30 cellular contexts compared by ENCODE assay signal in genomic region chr13:59461411-59461810, GRCh38.
DNase-seq lines count a peak whose midpoint lies in the region; ATAC-seq and TF ChIP-seq lines count a peak whose summit lies in the region.
"Had no signal": no experiment of that assay in that cellular context is flagged by ENCODE, and none has a peak within 500 bp of the region (broad histone marks: within the 10 kb centered on the region; RNA-seq: fewer than 3 reads in every experiment).

No MANE protein-coding gene starts in this region.

- TF ChIP-seq CTCF in GM23338 (conservative IDR thresholded peaks at IDR 0.05; ENCODE audit: low read depth in 2 of 2) (no peak), endothelial cell (IDR thresholded peaks at IDR 0.05; ENCODE audit: unreplicated experiment) (no peak)

- no peak overlapping the region for H3K4me3 Mint-ChIP-seq in GM23338
- H3K4me3 Mint-ChIP-seq in endothelial cell (ENCODE audit: unreplicated experiment): peak overlapping the region; percentile 32
- H3K4me3 Mint-ChIP-seq in activated CD4-positive, alpha-beta memory T cell treated with anti-CD3 and anti-CD28 coated beads, Interleukin-2, amount 10 ng/mL, durations not matched to agents 7 days and 5 days: no peak overlapping the region
- H3K4me3 Mint-ChIP-seq: activated CD4-positive, alpha-beta memory T cell treated with anti-CD3 and anti-CD28 coated beads for 36 hours; activated T-helper 1 cell treated with anti-CD3 and anti-CD28 coated beads, Interleukin-12 subunit alpha, Interleukin-12 subunit beta, Interleukin-2, Interleukin-4 antibody, amounts not matched to agents 30 ng/mL and 10 ng/mL and 1 ng/mL, durations not matched to agents 14 hours and 24 hours and 36 hours; dendritic cell treated with granulocyte-macrophage colony-stimulating factor and Interleukin-4, amounts not matched to agents 40 ng/mL and 50 ng/mL, for 4 days; naive B cell; T-helper 1 cell treated with Interleukin-12 subunit alpha and Interleukin-12 subunit beta and Interleukin-4 antibody, amounts not matched to agents 30 μg/mL and 1 μg/mL, for 36 hours had no signal

- no peaks in the 10 kb centered on the region; the same call in 1 of the 2 replicates for H3F3A ChIP-seq in GM23338 (replicated peaks; ENCODE audit: low read depth)

- H3K9me3 Mint-ChIP-seq in GM23338 (no peaks in the 10 kb centered on the region), endothelial cell (ENCODE audit: unreplicated experiment) (no peaks in the 10 kb centered on the region)
- H3K9me3 Mint-ChIP-seq in activated CD4-positive, alpha-beta memory T cell treated with anti-CD3 and anti-CD28 coated beads, Interleukin-2, amount 10 ng/mL, durations not matched to agents 7 days and 5 days: no peaks in the 10 kb centered on the region
- H3K9me3 Mint-ChIP-seq: activated CD4-positive, alpha-beta memory T cell treated with anti-CD3 and anti-CD28 coated beads for 36 hours; activated T-helper 1 cell treated with anti-CD3 and anti-CD28 coated beads, Interleukin-12 subunit alpha, Interleukin-12 subunit beta, Interleukin-2, Interleukin-4 antibody, amounts not matched to agents 30 ng/mL and 10 ng/mL and 1 ng/mL, durations not matched to agents 14 hours and 24 hours and 36 hours; dendritic cell treated with granulocyte-macrophage colony-stimulating factor and Interleukin-4, amounts not matched to agents 40 ng/mL and 50 ng/mL, for 4 days; T-helper 1 cell treated with Interleukin-12 subunit alpha and Interleukin-12 subunit beta and Interleukin-4 antibody, amounts not matched to agents 30 μg/mL and 1 μg/mL, for 36 hours had no signal

- CTCF ChIA-PET in activated CD4-positive, alpha-beta memory T cell treated with anti-CD3 and anti-CD28 coated beads, Interleukin-2, amount 10 ng/mL, durations not matched to agents 7 days and 5 days (lab: Charles Lee): no interaction called here

- no peak overlapping the region for H3K27ac ChIP-seq in GM23338 (ENCODE audit: low read depth)
- H3K27ac ChIP-seq: BLaER1 treated with 17β-estradiol and CSF1 and Interleukin-3, amounts not matched to agents 10 nM and 100 nM; body of pancreas; stomach; vagina had no signal

- H3K36me3 Mint-ChIP-seq in GM23338 (ENCODE audit: low read depth): no peaks in the 10 kb centered on the region
- peaks cover 6% of the 10 kb centered on the region for H3K36me3 Mint-ChIP-seq in endothelial cell (ENCODE audit: low read depth, unreplicated experiment)
- no peaks in the 10 kb centered on the region for H3K36me3 Mint-ChIP-seq in activated CD4-positive, alpha-beta memory T cell treated with anti-CD3 and anti-CD28 coated beads, Interleukin-2, amount 10 ng/mL, durations not matched to agents 7 days and 5 days (ENCODE audit: low read depth)
- H3K36me3 Mint-ChIP-seq: activated CD4-positive, alpha-beta memory T cell treated with anti-CD3 and anti-CD28 coated beads for 36 hours; naive B cell had no signal

- H4K20me1 ChIP-seq in GM23338 (replicated peaks; ENCODE audit: insufficient read depth): no peaks in the 10 kb centered on the region
- H4K20me1 ChIP-seq: BLaER1 treated with 17β-estradiol and CSF1 and Interleukin-3, amounts not matched to agents 10 nM and 100 nM had no signal

- H3K79me2 ChIP-seq in GM23338 (replicated peaks; ENCODE audit: insufficient read depth): no peaks in the 10 kb centered on the region

- no peaks in the 10 kb centered on the region for H3K27me3 ChIP-seq in GM23338 (ENCODE audit: insufficient read depth)
- H3K27me3 ChIP-seq: BLaER1 treated with 17β-estradiol and CSF1 and Interleukin-3, amounts not matched to agents 10 nM and 100 nM; body of pancreas; stomach; vagina had no signal

- no peaks in the 10 kb centered on the region for H3K27me3 Mint-ChIP-seq in GM23338 (ENCODE audit: insufficient read depth, low read depth, poor library complexity)
- H3K27me3 Mint-ChIP-seq in endothelial cell (ENCODE audit: unreplicated experiment): peaks cover 9% of the 10 kb centered on the region
- peaks cover 2% of the 10 kb centered on the region for H3K27me3 Mint-ChIP-seq in activated CD4-positive, alpha-beta memory T cell treated with anti-CD3 and anti-CD28 coated beads, Interleukin-2, amount 10 ng/mL, durations not matched to agents 7 days and 5 days

- H3K36me3 ChIP-seq in GM23338 (ENCODE audit: insufficient read depth): no peaks in the 10 kb centered on the region
- H3K36me3 ChIP-seq: BLaER1 treated with 17β-estradiol and CSF1 and Interleukin-3, amounts not matched to agents 10 nM and 100 nM; stomach; vagina had no signal

- H3K27ac Mint-ChIP-seq in GM23338 (no peak overlapping the region), endothelial cell (ENCODE audit: unreplicated experiment) (peak overlapping the region; percentile 98)
- H3K27ac Mint-ChIP-seq in activated CD4-positive, alpha-beta memory T cell treated with anti-CD3 and anti-CD28 coated beads, Interleukin-2, amount 10 ng/mL, durations not matched to agents 7 days and 5 days: no peak overlapping the region
- H3K27ac Mint-ChIP-seq: activated CD4-positive, alpha-beta memory T cell treated with anti-CD3 and anti-CD28 coated beads for 36 hours; activated T-helper 1 cell treated with anti-CD3 and anti-CD28 coated beads, Interleukin-12 subunit alpha, Interleukin-12 subunit beta, Interleukin-2, Interleukin-4 antibody, amounts not matched to agents 30 ng/mL and 10 ng/mL and 1 ng/mL, durations not matched to agents 14 hours and 24 hours and 36 hours; dendritic cell treated with granulocyte-macrophage colony-stimulating factor and Interleukin-4, amounts not matched to agents 40 ng/mL and 50 ng/mL, for 4 days; naive B cell; T-helper 1 cell treated with Interleukin-12 subunit alpha and Interleukin-12 subunit beta and Interleukin-4 antibody, amounts not matched to agents 30 μg/mL and 1 μg/mL, for 36 hours had no signal

- H3K4me1 Mint-ChIP-seq in GM23338 (peaks cover 34% of the 10 kb centered on the region), endothelial cell (ENCODE audit: unreplicated experiment) (peaks cover 52% of the 10 kb centered on the region)
- H3K4me1 Mint-ChIP-seq in activated CD4-positive, alpha-beta memory T cell treated with anti-CD3 and anti-CD28 coated beads, Interleukin-2, amount 10 ng/mL, durations not matched to agents 7 days and 5 days: no peaks in the 10 kb centered on the region

- peak overlapping the region; percentile 34; the same call in 1 of the 2 replicates for H2AFZ ChIP-seq in GM23338

- no peak overlapping the region for H3K4me2 ChIP-seq in GM23338

- peaks cover 7% of the 10 kb centered on the region; the same call in 1 of the 2 replicates for H3K9me2 ChIP-seq in GM23338 (ENCODE audit: insufficient read depth)

- H3K4me1 ChIP-seq in GM23338 (ENCODE audit: insufficient read depth): peaks cover 15% of the 10 kb centered on the region
- H3K4me1 ChIP-seq: body of pancreas, stomach, vagina had no signal

- no peak for DNase-seq in GM23338 (ENCODE audit: low spot score)
- DNase-seq in OCI-M1 (lab: John Stamatoyannopoulos, UW): peak; percentile 92
- DNase-seq in endothelial cell (ENCODE audit: low spot score): peak; percentile 45
- peak; percentile 90 for DNase-seq in pulmonary artery endothelial cell (ENCODE audit: low read depth, low spot score)
- DNase-seq in activated CD4-positive, alpha-beta memory T cell treated with anti-CD3 and anti-CD28 coated beads, Interleukin-2, amount 10 ng/mL, durations not matched to agents 7 days and 5 days: no peak
- DNase-seq: activated CD4-positive, alpha-beta memory T cell treated with anti-CD3 and anti-CD28 coated beads for 36 hours; activated CD4-positive, alpha-beta T cell treated with anti-CD3 and anti-CD28 coated beads for 1 hour; activated CD8-positive, alpha-beta memory T cell treated with anti-CD3 and anti-CD28 coated beads, Interleukin-2, amount 50 U/mL, for 48 hours; activated naive CD4-positive, alpha-beta T cell treated with Interleukin-2 at 50 U/mL for 16 hours; body of pancreas; Calu3; DMS79 treated with DMSO at 0.1 percent for 48 hours; GDM1; midbrain; naive B cell; NCI-H1694; NCI-H446; NCI-H82; stimulated activated CD4-positive, alpha-beta T cell treated with anti-CD3 and anti-CD28 coated beads, Interleukin-12 subunit alpha, Interleukin-12 subunit beta, amount 100 ng/mL, for 4 hours; stimulated activated CD4-positive, alpha-beta T cell treated with anti-CD3 and anti-CD28 coated beads, Interleukin-4, amount 100 ng/mL, for 1 hour; stomach had no signal

- ATAC-seq in GM23338: no peak
- ATAC-seq in GM21737 (IDR thresholded peaks at IDR 0.05; ENCODE audit: unreplicated experiment): no peak
- no peak for ATAC-seq in HG03354 (IDR thresholded peaks at IDR 0.05; ENCODE audit: poor library complexity, severe bottlenecking, unreplicated experiment)
- ATAC-seq: body of pancreas, HCT116, sciatic nerve had no signal

- POLR2A ChIA-PET in activated CD4-positive, alpha-beta memory T cell treated with anti-CD3 and anti-CD28 coated beads, Interleukin-2, amount 10 ng/mL, durations not matched to agents 7 days and 5 days (lab: Charles Lee): no interaction called here

- no peak overlapping the region for H3K4me3 ChIP-seq in GM23338
- H3K4me3 ChIP-seq: BLaER1 treated with 17β-estradiol and CSF1 and Interleukin-3, amounts not matched to agents 10 nM and 100 nM; body of pancreas; stomach; vagina had no signal

TF ChIP-seq in GM23338, 12 proteins besides CTCF, POLR2A, EP300 and RAD21 (continues in another document):
- TF ChIP-seq STAT1 (IDR thresholded peaks at IDR 0.05; ENCODE audit: unreplicated experiment) (no peak), EZH2phosphoT487 (IDR thresholded peaks at IDR 0.05; ENCODE audit: unreplicated experiment) (no peak), JUNB (IDR thresholded peaks at IDR 0.05; ENCODE audit: unreplicated experiment) (no peak), EZH2 (IDR thresholded peaks at IDR 0.05; ENCODE audit: low read depth, unreplicated experiment) (no peak)

Comparison
In these comparisons a context has a peak if more than half of its experiments do, and no peak if none do; other contexts are left out.
1. DNase-seq: peak in OCI-M1 (single experiment), endothelial cell (single experiment) and pulmonary artery endothelial cell (single experiment); none in GM23338 (single experiment) and activated CD4-positive, alpha-beta memory T cell treated with anti-CD3 and anti-CD28 coated beads, Interleukin-2, amount 10 ng/mL, durations not matched to agents 7 days and 5 days (single experiment).